ENCODE assay signal across 8 cellular contexts in the genomic region with DNA sequence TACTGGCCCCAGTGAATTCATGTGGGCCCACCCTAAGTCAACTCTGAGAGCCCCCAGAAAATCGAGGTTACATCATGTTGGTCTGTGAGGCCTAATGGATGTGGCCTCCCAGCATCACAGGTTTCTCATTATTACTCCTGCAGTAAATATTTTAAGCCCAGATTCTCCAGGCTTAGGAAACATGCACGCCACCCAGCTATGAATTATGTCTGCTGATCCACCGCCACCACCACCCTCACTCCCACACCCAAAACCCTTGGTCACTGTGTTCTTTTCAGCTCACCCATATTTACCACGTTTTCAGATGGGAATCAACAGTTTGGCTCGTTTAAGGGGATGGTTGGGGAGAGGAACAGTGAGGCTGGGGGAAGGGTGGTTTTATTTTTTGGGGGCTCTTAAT.
DNase-seq lines count a peak whose midpoint lies in the region; ATAC-seq and TF ChIP-seq lines count a peak whose summit lies in the region.

No MANE protein-coding gene starts in this region.

- no peaks in the 10 kb centered on the region for H3K36me3 ChIP-seq in brain microvascular endothelial cell (replicated peaks)

- H3K36me3 Mint-ChIP-seq in activated T-cell treated with anti-CD3 and anti-CD28 coated beads, Interleukin-2, amount 50 U/mL, for 24 hours (ENCODE audit: low read depth): peaks cover 87% of the 10 kb centered on the region
- H3K36me3 Mint-ChIP-seq in type B pancreatic cell: peaks cover 39% of the 10 kb centered on the region

- no peak overlapping the region for H3K4me3 ChIP-seq in brain microvascular endothelial cell (ENCODE audit: low read depth, low read length)

- peak; percentile 5 for ATAC-seq in HG02970 (IDR thresholded peaks at IDR 0.05; ENCODE audit: low FRiP score, unreplicated experiment)

- H3K9me3 Mint-ChIP-seq in activated T-cell treated with anti-CD3 and anti-CD28 coated beads, Interleukin-2, amount 50 U/mL, for 24 hours: no peaks in the 10 kb centered on the region
- no peaks in the 10 kb centered on the region for H3K9me3 Mint-ChIP-seq in type B pancreatic cell

- TF ChIP-seq CTCF in brain microvascular endothelial cell (IDR thresholded peaks at IDR 0.05; ENCODE audit: low read depth, low read length, missing control alignments) (no peak), type B pancreatic cell (conservative IDR thresholded peaks at IDR 0.05) (no peak)

- DNase-seq in activated T-cell treated with anti-CD3 and anti-CD28 coated beads, Interleukin-2, amount 50 U/mL, for 24 hours: no peak
- no peak for DNase-seq in activated T-cell treated with anti-CD3 and anti-CD28 coated beads for 4 hours
- no peak for DNase-seq in brain microvascular endothelial cell
- DNase-seq in type B pancreatic cell (ENCODE audit: extremely low spot score, unreplicated experiment): no peak
- DNase-seq in NCI-H69 (lab: John Stamatoyannopoulos, UW): no peak
- DNase-seq in stimulated activated CD4-positive, alpha-beta T cell treated with anti-CD3 and anti-CD28 coated beads, Interleukin-2, amount 100 ng/mL, for 24 hours: no peak
- DNase-seq in UCSD-AML1 (lab: John Stamatoyannopoulos, UW; ENCODE audit: unreplicated experiment): no peak

- no peaks in the 10 kb centered on the region for H3K27me3 ChIP-seq in brain microvascular endothelial cell (replicated peaks)

- peak overlapping the region; percentile 51 for H3K4me3 Mint-ChIP-seq in activated T-cell treated with anti-CD3 and anti-CD28 coated beads, Interleukin-2, amount 50 U/mL, for 24 hours
- no peak overlapping the region for H3K4me3 Mint-ChIP-seq in type B pancreatic cell

- H3K4me1 Mint-ChIP-seq in activated T-cell treated with anti-CD3 and anti-CD28 coated beads, Interleukin-2, amount 50 U/mL, for 24 hours (ENCODE audit: low read depth): peaks cover 98% of the 10 kb centered on the region
- H3K4me1 Mint-ChIP-seq in type B pancreatic cell (ENCODE audit: unreplicated experiment): peaks cover 48% of the 10 kb centered on the region

- H3K27me3 Mint-ChIP-seq in activated T-cell treated with anti-CD3 and anti-CD28 coated beads, Interleukin-2, amount 50 U/mL, for 24 hours: no peaks in the 10 kb centered on the region
- no peaks in the 10 kb centered on the region for H3K27me3 Mint-ChIP-seq in type B pancreatic cell

- in situ Hi-C loops in brain microvascular endothelial cell (cut with HindIII; ENCODE audit: low pct_ligation_motif_present, low sequenced_read_pairs): no loop called here

- H3K27ac Mint-ChIP-seq in activated T-cell treated with anti-CD3 and anti-CD28 coated beads, Interleukin-2, amount 50 U/mL, for 24 hours: peak overlapping the region; percentile 91
- peak overlapping the region; percentile 53 for H3K27ac Mint-ChIP-seq in type B pancreatic cell

- peak overlapping the region; percentile 4 for H3K27ac ChIP-seq in brain microvascular endothelial cell
